In the genomic region with DNA sequence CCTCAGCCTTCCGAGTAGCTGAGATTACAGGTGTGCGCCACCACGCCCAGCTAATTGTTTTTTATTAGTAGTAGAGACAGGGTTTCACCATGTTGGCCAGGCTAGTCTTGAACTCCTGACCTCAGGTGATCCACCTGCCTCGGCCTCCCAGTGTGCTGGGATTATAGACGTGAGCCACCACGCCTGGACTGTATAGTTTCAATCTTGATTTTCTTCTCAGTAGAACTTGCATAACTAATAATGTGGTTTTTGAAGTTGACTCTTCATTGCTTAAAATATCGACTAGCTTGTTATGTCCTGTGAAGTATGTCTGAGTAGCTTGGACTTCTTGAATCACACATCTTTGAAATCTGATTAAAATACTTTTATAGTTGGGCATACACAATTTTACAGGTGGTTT, we compare ENCODE assay signal across 6 cellular contexts. TPM values are rescaled to one million over a fixed set of nuclear protein-coding genes. Genes with fewer than 3 reads are reported as not detected.
"Had no signal": no experiment of that assay in that cellular context is flagged by ENCODE, and none has a peak within 500 bp of the region (broad histone marks: within the 10 kb centered on the region; RNA-seq: fewer than 3 reads in every experiment).

No MANE protein-coding gene starts in this region.

RNA-seq across cellular contexts. Expression of a gene that starts 23.9 kb away (rescaled TPM):
- total RNA-seq: H9, HepG2, LHCN-M2 had no signal
- polyA plus RNA-seq: GM23338, H1, IgD-negative memory B cell had no signal
